ENCODE assay signal across 8 cellular contexts in genomic region chr6:7909323-7910276, GRCh38. TPM values are rescaled to one million over a fixed set of nuclear protein-coding genes. Genes with fewer than 3 reads are reported as not detected.
DNase-seq lines count a peak whose midpoint lies in the region; ATAC-seq and TF ChIP-seq lines count a peak whose summit lies in the region.

No MANE protein-coding gene starts in this region.

- H3K4me1 ChIP-seq in HUES64 (ENCODE audit: insufficient read depth, low read length) (0 out of 2 replicates have a peak, but pooled peaks cover 3% of the 10 kb centered on the region), liver (ENCODE audit: control insufficient read depth in 4 of 4, insufficient read depth in 4 of 4, low read length in 3 of 4) (peaks cover 19 to 39% (median 25%) of the 10 kb centered on the region in 4 donors)

- peak overlapping the region; percentile 85 for H3K9ac ChIP-seq in HUES64 (ENCODE audit: low read depth, low read length)
- peak overlapping the region; percentile 41 to 67 for H3K9ac ChIP-seq in liver (ENCODE audit: low read depth in 1 of 2, low read length in 2 of 2)

- peak in 1 of 2 donors; percentile 43 for TF ChIP-seq RAD21 in liver (IDR thresholded peaks at IDR 0.05)

- no peaks in the 10 kb centered on the region for H3K9me3 ChIP-seq in HUES64 (ENCODE audit: insufficient read depth, low read depth, low read length)
- H3K9me3 ChIP-seq in liver (ENCODE audit: control insufficient read depth in 4 of 4, low read length in 3 of 4), result no peaks in the 10 kb centered on the region

- 3% methylated on average over 66 of the region's 66 CpGs for WGBS in HUES64
- 2% methylated on average over 66 of the region's 66 CpGs for WGBS in liver

- TF ChIP-seq CTCF in coronary artery (IDR thresholded peaks at IDR 0.05), result no peak
- TF ChIP-seq CTCF in liver (IDR thresholded peaks at IDR 0.05; ENCODE audit: low read depth, low read length, missing input control), result no peak

- peaks cover 7% of the 10 kb centered on the region for H3K36me3 ChIP-seq in HUES64 (ENCODE audit: insufficient read depth, low read length)
- H3K36me3 ChIP-seq in liver (ENCODE audit: control insufficient read depth in 4 of 4, insufficient read depth in 3 of 4, low read depth in 1 of 4, low read length in 3 of 4), result no peaks in the 10 kb centered on the region

- peak; percentile 71 for DNase-seq in DMS 273 (lab: John Stamatoyannopoulos, UW; ENCODE audit: unreplicated experiment)
- peak; percentile 71 for DNase-seq in UCSD-AML1 (lab: John Stamatoyannopoulos, UW; ENCODE audit: unreplicated experiment)
- DNase-seq in coronary artery (ENCODE audit: low spot score), result no peak
- DNase-seq in stimulated activated CD4-positive, alpha-beta T cell treated with anti-CD3 and anti-CD28 coated beads, TNF-alpha, amount 100 ng/mL, for 4 hours (ENCODE audit: low read depth in 3 of 3), result peak in 2 of 3 experiments; percentile 28 to 41
- no peak for DNase-seq in superior temporal gyrus (ENCODE audit: extremely low spot score)

- H3K27me3 ChIP-seq in HUES64 (ENCODE audit: insufficient read depth, low read length) (peaks cover 27% of the 10 kb centered on the region), liver (ENCODE audit: control insufficient read depth in 4 of 4, insufficient read depth in 4 of 4, low read length in 3 of 4) (no peaks in the 10 kb centered on the region)

- H3K27ac ChIP-seq in HUES64 (ENCODE audit: low read depth, low read length) (no peak overlapping the region), coronary artery (peak overlapping the region in 1 of 2 donors; percentile 82), liver (ENCODE audit: low read depth in 1 of 2, low read length in 2 of 2) (peak overlapping the region; percentile 80 to 88)

- peak; percentile 29 for ATAC-seq in GM21390 (IDR thresholded peaks at IDR 0.05; ENCODE audit: unreplicated experiment)

- H3K4me3 ChIP-seq in HUES64 (ENCODE audit: low read length), result peak overlapping the region; percentile 81
- peak overlapping the region; percentile 97 for H3K4me3 ChIP-seq in coronary artery
- H3K4me3 ChIP-seq in liver (ENCODE audit: low read depth in 1 of 3, low read length in 3 of 3), result peak overlapping the region; percentile 77 to 96 (median 86)

TF ChIP-seq in liver, 16 proteins besides CTCF, POLR2A, EP300 and RAD21:
- TF ChIP-seq HNF4G (IDR thresholded peaks at IDR 0.05) (peak; percentile 76), HNF4A (conservative IDR thresholded peaks at IDR 0.05) (peak; percentile 80 to 94), YY1 (IDR thresholded peaks at IDR 0.05) (peak; percentile 60), SP1 (IDR thresholded peaks at IDR 0.05) (peak; percentile 86), REST (IDR thresholded peaks at IDR 0.05) (peak; percentile 55), RXRA (IDR thresholded peaks at IDR 0.05) (peak; percentile 94 to 96), ATF3 (IDR thresholded peaks at IDR 0.05) (peak; percentile 14), FOXA1 (IDR thresholded peaks at IDR 0.05) (peak; percentile 21), NR2F2 (IDR thresholded peaks at IDR 0.05) (no peak), MAX (IDR thresholded peaks at IDR 0.05) (no peak), JUND (IDR thresholded peaks at IDR 0.05) (peak in 1 of 2 donors; percentile 40), ZBTB33 (IDR thresholded peaks at IDR 0.05) (no peak), FOXA2 (IDR thresholded peaks at IDR 0.05) (peak; percentile 9), TAF1 (conservative IDR thresholded peaks at IDR 0.05) (no peak), GABPA (IDR thresholded peaks at IDR 0.05 in 1 of 2, conservative IDR thresholded peaks at IDR 0.05 in 1 of 2) (peak in 1 of 2 donors; percentile 79)
TF ChIP-seq in liver: peak in this region for 11.

RNA-seq across cellular contexts. Expression of gene TXNDC5, which starts 1.0 kb away (rescaled TPM):
- polyA plus RNA-seq in HUES64 (2013, experiment 1 of 2), result 127 TPM
- polyA plus RNA-seq in HUES64 (2013, experiment 2 of 2), result 122 TPM
- 100 to 1,000 TPM; 117 to 273 TPM for total RNA-seq in liver
- polyA plus RNA-seq in liver, result 100 to 1,000 TPM in 1 of 2 donors, 10 to 100 TPM in 1; 50.2 to 204 TPM

Comparison
In these comparisons a context has a peak if more than half of its experiments do, and no peak if none do; other contexts are left out.
1. DNase-seq: peak in DMS 273 (single experiment), UCSD-AML1 (single experiment) and stimulated activated CD4-positive, alpha-beta T cell treated with anti-CD3 and anti-CD28 coated beads, TNF-alpha, amount 100 ng/mL, for 4 hours (2 of 3); none in coronary artery (single experiment) and superior temporal gyrus (single experiment).
2. Peak in every context shown above with its lines, with median percentiles within 50 percentile points of each other: H3K4me3 ChIP-seq.